Comparison of ENCODE assay signal across 1 cellular context in genomic region chr9:130040901-130041647, GRCh38.
TF ChIP-seq lines count a peak whose summit lies in the region.

No MANE protein-coding gene starts in this region.

TF ChIP-seq in GM23338, 12 proteins besides CTCF, POLR2A, EP300 and RAD21 (continued from another document):
- TF ChIP-seq, protein P1, sequence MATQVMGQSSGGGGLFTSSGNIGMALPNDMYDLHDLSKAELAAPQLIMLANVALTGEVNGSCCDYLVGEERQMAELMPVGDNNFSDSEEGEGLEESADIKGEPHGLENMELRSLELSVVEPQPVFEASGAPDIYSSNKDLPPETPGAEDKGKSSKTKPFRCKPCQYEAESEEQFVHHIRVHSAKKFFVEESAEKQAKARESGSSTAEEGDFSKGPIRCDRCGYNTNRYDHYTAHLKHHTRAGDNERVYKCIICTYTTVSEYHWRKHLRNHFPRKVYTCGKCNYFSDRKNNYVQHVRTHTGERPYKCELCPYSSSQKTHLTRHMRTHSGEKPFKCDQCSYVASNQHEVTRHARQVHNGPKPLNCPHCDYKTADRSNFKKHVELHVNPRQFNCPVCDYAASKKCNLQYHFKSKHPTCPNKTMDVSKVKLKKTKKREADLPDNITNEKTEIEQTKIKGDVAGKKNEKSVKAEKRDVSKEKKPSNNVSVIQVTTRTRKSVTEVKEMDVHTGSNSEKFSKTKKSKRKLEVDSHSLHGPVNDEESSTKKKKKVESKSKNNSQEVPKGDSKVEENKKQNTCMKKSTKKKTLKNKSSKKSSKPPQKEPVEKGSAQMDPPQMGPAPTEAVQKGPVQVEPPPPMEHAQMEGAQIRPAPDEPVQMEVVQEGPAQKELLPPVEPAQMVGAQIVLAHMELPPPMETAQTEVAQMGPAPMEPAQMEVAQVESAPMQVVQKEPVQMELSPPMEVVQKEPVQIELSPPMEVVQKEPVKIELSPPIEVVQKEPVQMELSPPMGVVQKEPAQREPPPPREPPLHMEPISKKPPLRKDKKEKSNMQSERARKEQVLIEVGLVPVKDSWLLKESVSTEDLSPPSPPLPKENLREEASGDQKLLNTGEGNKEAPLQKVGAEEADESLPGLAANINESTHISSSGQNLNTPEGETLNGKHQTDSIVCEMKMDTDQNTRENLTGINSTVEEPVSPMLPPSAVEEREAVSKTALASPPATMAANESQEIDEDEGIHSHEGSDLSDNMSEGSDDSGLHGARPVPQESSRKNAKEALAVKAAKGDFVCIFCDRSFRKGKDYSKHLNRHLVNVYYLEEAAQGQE (IDR thresholded peaks at IDR 0.05; ENCODE audit: unreplicated experiment), result no peak
- TF ChIP-seq EZH2phosphoT487 (IDR thresholded peaks at IDR 0.05; ENCODE audit: unreplicated experiment) (no peak), EZH2 (IDR thresholded peaks at IDR 0.05; ENCODE audit: low read depth, unreplicated experiment) (no peak), CREB1 (CRISPR knock-in tag; IDR thresholded peaks at IDR 0.05; ENCODE audit: low read depth) (no peak)
- TF ChIP-seq, protein P2, sequence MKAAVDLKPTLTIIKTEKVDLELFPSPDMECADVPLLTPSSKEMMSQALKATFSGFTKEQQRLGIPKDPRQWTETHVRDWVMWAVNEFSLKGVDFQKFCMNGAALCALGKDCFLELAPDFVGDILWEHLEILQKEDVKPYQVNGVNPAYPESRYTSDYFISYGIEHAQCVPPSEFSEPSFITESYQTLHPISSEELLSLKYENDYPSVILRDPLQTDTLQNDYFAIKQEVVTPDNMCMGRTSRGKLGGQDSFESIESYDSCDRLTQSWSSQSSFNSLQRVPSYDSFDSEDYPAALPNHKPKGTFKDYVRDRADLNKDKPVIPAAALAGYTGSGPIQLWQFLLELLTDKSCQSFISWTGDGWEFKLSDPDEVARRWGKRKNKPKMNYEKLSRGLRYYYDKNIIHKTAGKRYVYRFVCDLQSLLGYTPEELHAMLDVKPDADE (IDR thresholded peaks at IDR 0.05), result no peak
